Comparison of ENCODE assay signal across 20 cellular contexts in genomic region chr16:67259705-67260104, GRCh38.
"Had no signal": no experiment of that assay in that cellular context is flagged by ENCODE, and none has a peak within 500 bp of the region (broad histone marks: within the 10 kb centered on the region; RNA-seq: fewer than 3 reads in every experiment).

No MANE protein-coding gene starts in this region.

- H3K4me3 ChIP-seq: adrenal gland, ascending aorta, hepatocyte, left ventricle myocardium inferior, pancreas, right lobe of liver, stomach, transverse colon, uterus had no signal

- H3K36me3 ChIP-seq: adrenal gland, ascending aorta, left ventricle myocardium inferior, pancreas, right lobe of liver, stomach, transverse colon, uterus had no signal

- H3K27me3 ChIP-seq: ascending aorta, hepatocyte, pancreas, right lobe of liver, transverse colon, uterus had no signal

- H3K27ac ChIP-seq: adrenal gland, ascending aorta, hepatocyte, left ventricle myocardium inferior, pancreas, right lobe of liver, stomach, transverse colon, uterus, VCaP had no signal

- ATAC-seq: activated T-helper 17 cell treated with anti-CD3 and anti-CD28 coated beads, Interleukin-2, amount 50 U/mL, for 72 hours; natural killer cell treated with Interleukin-12 subunit alpha and Interleukin-12 subunit beta and Interleukin-15 and Interleukin-18, amount 100 ng/mL, for 72 hours had no signal

- H3K9me3 ChIP-seq: adrenal gland, ascending aorta, left ventricle myocardium inferior, pancreas, right lobe of liver, stomach, transverse colon, uterus had no signal

- DNase-seq: activated T-cell treated with anti-CD3 and anti-CD28 coated beads, Interleukin-2, amount 50 U/mL, for 1 hour; central memory CD4-positive, alpha-beta T cell; effector memory CD4-positive, alpha-beta T cell; foreskin melanocyte; glutamatergic neuron; left ventricle myocardium inferior; mammary epithelial cell; pancreas; right lobe of liver; small intestine; stimulated activated CD4-positive, alpha-beta T cell treated with anti-CD3 and anti-CD28 coated beads, Interleukin-15, amount 100 ng/mL, for 24 hours; stomach; transverse colon; uterus had no signal

- H3K4me1 ChIP-seq: adrenal gland, ascending aorta, pancreas, right lobe of liver, stomach, transverse colon, uterus had no signal
